ENCODE assay signal across 11 cellular contexts in the genomic region with DNA sequence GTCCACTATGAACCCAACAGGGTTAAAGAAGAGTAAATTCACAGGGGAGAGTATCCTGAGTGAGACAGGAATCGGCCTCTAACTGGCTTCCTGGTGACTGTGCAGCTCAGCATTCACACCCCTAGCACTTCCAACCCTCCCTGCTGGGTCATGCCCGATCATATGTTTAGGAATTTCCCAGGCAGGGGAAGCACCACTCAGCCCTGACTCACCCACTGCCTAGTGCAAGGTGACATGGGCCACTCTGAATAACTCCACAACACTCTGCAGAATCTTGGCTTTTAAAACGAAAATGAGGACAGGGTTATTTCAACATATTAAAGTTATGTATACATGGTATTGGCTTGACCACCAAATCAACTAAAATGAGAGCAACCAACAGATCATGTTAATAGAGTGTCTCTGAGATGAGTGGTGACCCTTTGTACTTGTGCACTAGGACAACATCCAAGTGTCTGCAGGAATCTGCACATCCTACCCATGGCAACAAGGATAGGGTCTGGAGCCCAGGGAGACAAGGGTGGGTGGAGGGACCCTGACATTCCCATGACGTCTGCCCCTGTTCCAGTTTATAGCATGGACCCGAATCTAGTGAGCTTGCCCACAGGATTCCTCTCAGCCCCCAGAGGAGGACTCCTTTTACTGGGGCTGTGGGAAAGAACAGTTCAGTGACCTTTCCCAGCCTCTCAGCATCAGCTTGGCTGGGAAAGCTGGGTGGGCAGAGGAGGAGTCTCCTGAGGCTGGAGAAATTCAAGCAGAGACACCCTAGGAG.
DNase-seq lines count a peak whose midpoint lies in the region; ATAC-seq and TF ChIP-seq lines count a peak whose summit lies in the region.
"Had no signal": no experiment of that assay in that cellular context is flagged by ENCODE, and none has a peak within 500 bp of the region (broad histone marks: within the 10 kb centered on the region; RNA-seq: fewer than 3 reads in every experiment).

No MANE protein-coding gene starts in this region.

- peak; percentile 92 to 97 for DNase-seq in foreskin keratinocyte
- DNase-seq in renal cortical epithelial cell (ENCODE audit: low read depth), result peak; percentile 96
- DNase-seq in stimulated activated naive CD4-positive, alpha-beta T cell (lab: John Stamatoyannopoulos, UW), result no peak
- no peak for DNase-seq in NCI-H2227 treated with DMSO at 0.1 percent for 48 hours (lab: John Stamatoyannopoulos, UW)
- DNase-seq in cerebellar nuclear complex (lab: John Stamatoyannopoulos, UW), result no peak
- no peak for DNase-seq in HuH-7.5 (ENCODE audit: low spot score)
- DNase-seq: MM.1S had no signal

- peak overlapping the region; percentile 96 for H3K27ac ChIP-seq in foreskin keratinocyte
- H3K27ac ChIP-seq: parathyroid adenoma had no signal

- no peaks in the 10 kb centered on the region for H3K27me3 ChIP-seq in foreskin keratinocyte

- peak; percentile 33 for ATAC-seq in GM18868 (IDR thresholded peaks at IDR 0.05; ENCODE audit: unreplicated experiment)
- peak; percentile 96 for ATAC-seq in SK-N-SH treated with all-trans-retinoic acid at 6 μM for 48 hours
- ATAC-seq in foreskin keratinocyte, result peak; percentile 98
- ATAC-seq: stimulated activated effector memory CD8-positive, alpha-beta T cell treated with anti-CD3 and anti-CD28 coated beads, Interleukin-12 subunit alpha, Interleukin-12 subunit beta, amount 100 ng/mL, for 72 hours had no signal

- TF ChIP-seq CTCF in foreskin keratinocyte (conservative IDR thresholded peaks at IDR 0.05), result no peak

- H3K4me1 ChIP-seq in foreskin keratinocyte, result peaks cover 37% of the 10 kb centered on the region
- H3K4me1 ChIP-seq: parathyroid adenoma had no signal

TF ChIP-seq in SK-N-SH treated with all-trans-retinoic acid at 6 μM for 48 hours, 23 proteins besides CTCF, POLR2A, EP300 and RAD21:
- TF ChIP-seq TOX (CRISPR knock-in tag; IDR thresholded peaks at IDR 0.05; ENCODE audit: borderline replicate concordance) (no peak), ISL1 (CRISPR knock-in tag; IDR thresholded peaks at IDR 0.05) (no peak), ESRRG (CRISPR knock-in tag; IDR thresholded peaks at IDR 0.05) (no peak), GLIS3 (CRISPR knock-in tag; IDR thresholded peaks at IDR 0.05) (no peak), OSR1 (CRISPR knock-in tag; IDR thresholded peaks at IDR 0.05) (no peak), TCF4 (CRISPR knock-in tag; IDR thresholded peaks at IDR 0.05; ENCODE audit: borderline replicate concordance) (no peak), SNAI2 (CRISPR knock-in tag; IDR thresholded peaks at IDR 0.05) (no peak), ZNF8 (CRISPR knock-in tag; IDR thresholded peaks at IDR 0.05) (no peak), ZC3H10 (CRISPR knock-in tag; IDR thresholded peaks at IDR 0.05) (no peak)
- TF ChIP-seq, protein P1, sequence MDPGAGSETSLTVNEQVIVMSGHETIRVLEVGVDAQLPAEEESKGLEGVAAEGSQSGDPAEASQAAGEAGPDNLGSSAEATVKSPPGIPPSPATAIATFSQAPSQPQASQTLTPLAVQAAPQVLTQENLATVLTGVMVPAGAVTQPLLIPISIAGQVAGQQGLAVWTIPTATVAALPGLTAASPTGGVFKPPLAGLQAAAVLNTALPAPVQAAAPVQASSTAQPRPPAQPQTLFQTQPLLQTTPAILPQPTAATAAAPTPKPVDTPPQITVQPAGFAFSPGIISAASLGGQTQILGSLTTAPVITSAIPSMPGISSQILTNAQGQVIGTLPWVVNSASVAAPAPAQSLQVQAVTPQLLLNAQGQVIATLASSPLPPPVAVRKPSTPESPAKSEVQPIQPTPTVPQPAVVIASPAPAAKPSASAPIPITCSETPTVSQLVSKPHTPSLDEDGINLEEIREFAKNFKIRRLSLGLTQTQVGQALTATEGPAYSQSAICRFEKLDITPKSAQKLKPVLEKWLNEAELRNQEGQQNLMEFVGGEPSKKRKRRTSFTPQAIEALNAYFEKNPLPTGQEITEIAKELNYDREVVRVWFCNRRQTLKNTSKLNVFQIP (CRISPR knock-in tag; IDR thresholded peaks at IDR 0.05; ENCODE audit: borderline replicate concordance, low read depth), result no peak
- TF ChIP-seq, protein P2, sequence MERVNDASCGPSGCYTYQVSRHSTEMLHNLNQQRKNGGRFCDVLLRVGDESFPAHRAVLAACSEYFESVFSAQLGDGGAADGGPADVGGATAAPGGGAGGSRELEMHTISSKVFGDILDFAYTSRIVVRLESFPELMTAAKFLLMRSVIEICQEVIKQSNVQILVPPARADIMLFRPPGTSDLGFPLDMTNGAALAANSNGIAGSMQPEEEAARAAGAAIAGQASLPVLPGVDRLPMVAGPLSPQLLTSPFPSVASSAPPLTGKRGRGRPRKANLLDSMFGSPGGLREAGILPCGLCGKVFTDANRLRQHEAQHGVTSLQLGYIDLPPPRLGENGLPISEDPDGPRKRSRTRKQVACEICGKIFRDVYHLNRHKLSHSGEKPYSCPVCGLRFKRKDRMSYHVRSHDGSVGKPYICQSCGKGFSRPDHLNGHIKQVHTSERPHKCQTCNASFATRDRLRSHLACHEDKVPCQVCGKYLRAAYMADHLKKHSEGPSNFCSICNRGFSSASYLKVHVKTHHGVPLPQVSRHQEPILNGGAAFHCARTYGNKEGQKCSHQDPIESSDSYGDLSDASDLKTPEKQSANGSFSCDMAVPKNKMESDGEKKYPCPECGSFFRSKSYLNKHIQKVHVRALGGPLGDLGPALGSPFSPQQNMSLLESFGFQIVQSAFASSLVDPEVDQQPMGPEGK (CRISPR knock-in tag; IDR thresholded peaks at IDR 0.05; ENCODE audit: borderline replicate concordance), result no peak

Comparison
In these comparisons a context has a peak if more than half of its experiments do, and no peak if none do; other contexts are left out.
1. ATAC-seq: peak in every context shown above with its lines; median percentile 98 in foreskin keratinocyte; 96 in SK-N-SH treated with all-trans-retinoic acid at 6 μM for 48 hours; 33 in GM18868.
2. DNase-seq: peak in foreskin keratinocyte (2 of 2) and renal cortical epithelial cell (single experiment); none in stimulated activated naive CD4-positive, alpha-beta T cell (0 of 6), NCI-H2227 treated with DMSO at 0.1 percent for 48 hours (single experiment), cerebellar nuclear complex (0 of 2) and HuH-7.5 (single experiment).